In the genomic region with DNA sequence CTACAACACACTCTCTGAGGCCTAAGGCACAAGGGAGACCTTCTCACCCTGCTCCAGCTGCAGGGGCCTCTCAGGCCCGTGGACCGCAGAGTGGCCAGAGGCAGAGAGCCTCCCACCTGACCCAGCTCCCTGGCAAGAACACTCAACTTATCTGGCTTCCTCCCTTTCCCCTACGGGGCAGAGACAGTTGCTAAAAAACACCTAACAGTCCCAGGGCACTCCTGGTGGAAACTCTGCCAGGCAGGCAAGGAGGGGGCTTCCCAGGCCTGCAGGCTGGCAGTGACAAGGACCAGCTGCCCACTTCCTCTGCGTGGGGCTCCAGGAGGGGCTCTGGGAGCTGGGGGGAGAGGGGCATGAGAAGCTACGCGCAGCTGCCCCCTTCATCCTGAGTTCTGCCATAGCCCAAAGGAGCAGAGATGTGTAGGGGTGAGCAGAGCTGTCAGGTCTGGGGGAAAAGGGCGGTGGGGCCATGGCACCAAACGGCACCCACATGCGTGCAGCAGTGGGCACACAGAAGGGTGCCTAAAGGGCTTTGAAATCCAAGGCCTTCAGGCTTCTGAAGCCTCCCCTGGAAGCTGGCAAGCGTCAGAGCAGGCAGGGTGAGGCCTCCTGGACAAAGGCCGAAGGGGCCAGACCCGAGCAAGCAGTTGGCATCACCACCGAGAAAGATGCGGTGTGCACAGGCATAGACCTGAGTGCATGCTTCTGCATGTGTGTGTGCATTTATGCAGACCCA, we compare ENCODE assay signal across 19 cellular contexts. TPM values are rescaled to one million over a fixed set of nuclear protein-coding genes. Genes with fewer than 3 reads are reported as not detected.
DNase-seq lines count a peak whose midpoint lies in the region; ATAC-seq and TF ChIP-seq lines count a peak whose summit lies in the region.
"Had no signal": no experiment of that assay in that cellular context is flagged by ENCODE, and none has a peak within 500 bp of the region (broad histone marks: within the 10 kb centered on the region; RNA-seq: fewer than 3 reads in every experiment).

No MANE protein-coding gene starts in this region.

- H3K9me3 Mint-ChIP-seq in T-helper 2 cell treated with Interferon-gamma antibody and Interleukin-4, amounts not matched to agents 5 μg/mL and 100 μg/mL, for 36 hours = no peaks in the 10 kb centered on the region
- H3K9me3 Mint-ChIP-seq in CD4-positive, alpha-beta memory T cell = peaks cover 0 to 12% (median 0%) of the 10 kb centered on the region in 8 donors
- H3K9me3 Mint-ChIP-seq in activated naive CD8-positive, alpha-beta T cell (ENCODE audit: low read depth) = no peaks in the 10 kb centered on the region
- H3K9me3 Mint-ChIP-seq in memory B cell = no peaks in the 10 kb centered on the region

- peaks cover 79% of the 10 kb centered on the region for H3K36me3 ChIP-seq in CD4-positive, alpha-beta memory T cell (ENCODE audit: insufficient read depth, low read length)
- H3K36me3 ChIP-seq in upper lobe of left lung = no peaks in the 10 kb centered on the region
- H3K36me3 ChIP-seq: Peyer's patch, prostate gland, WERI-Rb-1 had no signal

- 50 to 67% methylated on average over 3 to 14 of the region's 14 CpGs for WGBS in upper lobe of left lung, 2 donors

- ATAC-seq in memory B cell (ENCODE audit: low read depth) = no peak
- no peak for ATAC-seq in upper lobe of left lung (ENCODE audit: low FRiP score in 2 of 2)

- DNase-seq in T-helper 2 cell treated with Interferon-gamma antibody and Interleukin-4, amounts not matched to agents 5 μg/mL and 100 μg/mL, for 36 hours (ENCODE audit: low spot score) = no peak
- DNase-seq in T-helper 2 cell (no peak), memory B cell (ENCODE audit: low spot score in 2 of 2) (no peak), NCI-H1092 (lab: John Stamatoyannopoulos, UW) (no peak), upper lobe of left lung (no peak), activated gamma-delta T cell treated with Interleukin-2 at 50 U/mL for 16 hours (no peak)
- no peak for DNase-seq in CD4-positive, alpha-beta memory T cell
- DNase-seq: 8988T; activated CD8-positive, alpha-beta memory T cell treated with anti-CD3 and anti-CD28 coated beads, Interleukin-2, amount 50 U/mL, for 4 hours; cerebellar nuclear complex; IMR-90; NCI-H1048; NCI-H748 treated with DMSO at 0.1 percent for 48 hours; WERI-Rb-1 had no signal

- POLR2A ChIA-PET in CD4-positive, alpha-beta memory T cell (lab: Charles Lee; ENCODE audit: partially characterized antibody) = interaction anchor here (1.1 to 22.3 kb wide), 5 partner anchors 9 to 35 kb away, joined by 3 to 329 read pairs (median 4); partner anchors contain the start of gene SPOCK2

- no peak overlapping the region for H3K4me3 ChIP-seq in CD4-positive, alpha-beta memory T cell (ENCODE audit: low read length in 2 of 2)
- no peak overlapping the region for H3K4me3 ChIP-seq in upper lobe of left lung
- H3K4me3 ChIP-seq: Peyer's patch, prostate gland, spleen had no signal

- TF ChIP-seq EP300 in upper lobe of left lung (IDR thresholded peaks at IDR 0.05) = no peak

- no peak overlapping the region for H3K4me3 Mint-ChIP-seq in T-helper 2 cell treated with Interferon-gamma antibody and Interleukin-4, amounts not matched to agents 5 μg/mL and 100 μg/mL, for 36 hours
- peak overlapping the region in 3 of 8 donors; percentile 0 to 49 (median 46) for H3K4me3 Mint-ChIP-seq in CD4-positive, alpha-beta memory T cell
- peak overlapping the region; percentile 50 for H3K4me3 Mint-ChIP-seq in activated naive CD8-positive, alpha-beta T cell
- no peak overlapping the region for H3K4me3 Mint-ChIP-seq in memory B cell
- H3K4me3 Mint-ChIP-seq: CD14-positive monocyte had no signal

- intact Hi-C loops in CD4-positive, alpha-beta memory T cell (cut with micrococcal nuclease) = no loop called here

- H3K9me3 ChIP-seq in CD4-positive, alpha-beta memory T cell (ENCODE audit: control insufficient read depth in 1 of 2, low read length in 2 of 2) = no peaks in the 10 kb centered on the region
- no peaks in the 10 kb centered on the region for H3K9me3 ChIP-seq in upper lobe of left lung
- H3K9me3 ChIP-seq: Peyer's patch, prostate gland, spleen had no signal

- no peak for TF ChIP-seq CTCF in upper lobe of left lung (IDR thresholded peaks at IDR 0.05)

- H3K27ac ChIP-seq in CD4-positive, alpha-beta memory T cell (ENCODE audit: low read depth, low read length) = peak overlapping the region; percentile 11
- no peak overlapping the region for H3K27ac ChIP-seq in upper lobe of left lung
- H3K27ac ChIP-seq: Peyer's patch, prostate gland, WERI-Rb-1 had no signal

- peaks cover 73% of the 10 kb centered on the region for H3K4me1 ChIP-seq in CD4-positive, alpha-beta memory T cell (ENCODE audit: insufficient read depth, low read length)
- H3K4me1 ChIP-seq in upper lobe of left lung = peaks cover 0 to 12% (median 0%) of the 10 kb centered on the region in 4 donors
- H3K4me1 ChIP-seq: prostate gland had no signal

- TF ChIP-seq POLR2A in upper lobe of left lung (IDR thresholded peaks at IDR 0.05) = no peak

- no peaks in the 10 kb centered on the region for H3K27me3 Mint-ChIP-seq in T-helper 2 cell treated with Interferon-gamma antibody and Interleukin-4, amounts not matched to agents 5 μg/mL and 100 μg/mL, for 36 hours (ENCODE audit: low read depth)
- H3K27me3 Mint-ChIP-seq in CD4-positive, alpha-beta memory T cell = no peaks in the 10 kb centered on the region
- H3K27me3 Mint-ChIP-seq in activated naive CD8-positive, alpha-beta T cell = no peaks in the 10 kb centered on the region
- H3K27me3 Mint-ChIP-seq in memory B cell = no peaks in the 10 kb centered on the region

- peaks cover 22% of the 10 kb centered on the region for H3K4me1 Mint-ChIP-seq in T-helper 2 cell treated with Interferon-gamma antibody and Interleukin-4, amounts not matched to agents 5 μg/mL and 100 μg/mL, for 36 hours (ENCODE audit: low read depth)
- H3K4me1 Mint-ChIP-seq in CD4-positive, alpha-beta memory T cell = peaks cover 35 to 77% (median 58%) of the 10 kb centered on the region in 4 donors
- peaks cover 88% of the 10 kb centered on the region for H3K4me1 Mint-ChIP-seq in activated naive CD8-positive, alpha-beta T cell (ENCODE audit: low read depth)
- H3K4me1 Mint-ChIP-seq in memory B cell = peaks cover 26% of the 10 kb centered on the region
- H3K4me1 Mint-ChIP-seq: CD14-positive monocyte had no signal

- H3K27me3 ChIP-seq in CD4-positive, alpha-beta memory T cell (ENCODE audit: insufficient read depth, low read length) = no peaks in the 10 kb centered on the region
- H3K27me3 ChIP-seq in upper lobe of left lung = no peaks in the 10 kb centered on the region
- H3K27me3 ChIP-seq: Peyer's patch, spleen had no signal

- peak overlapping the region; percentile 36 for H3K27ac Mint-ChIP-seq in T-helper 2 cell treated with Interferon-gamma antibody and Interleukin-4, amounts not matched to agents 5 μg/mL and 100 μg/mL, for 36 hours
- H3K27ac Mint-ChIP-seq in CD4-positive, alpha-beta memory T cell = peak overlapping the region in 6 of 7 donors; percentile 25 to 97 (median 75)
- H3K27ac Mint-ChIP-seq in activated naive CD8-positive, alpha-beta T cell = peak overlapping the region; percentile 92
- H3K27ac Mint-ChIP-seq in memory B cell = peak overlapping the region; percentile 51

- CTCF ChIA-PET in CD4-positive, alpha-beta memory T cell (lab: Charles Lee; ENCODE audit: partially characterized antibody) = interaction anchor here (1.5 to 6.0 kb wide), 2 partner anchors 10 to 25 kb away, joined by 5 to 30 read pairs; no protein-coding TSS in a partner anchor

- H3K36me3 Mint-ChIP-seq in T-helper 2 cell treated with Interferon-gamma antibody and Interleukin-4, amounts not matched to agents 5 μg/mL and 100 μg/mL, for 36 hours (ENCODE audit: low read depth) = peaks cover 53% of the 10 kb centered on the region
- peaks cover 41 to 88% of the 10 kb centered on the region in 2 donors for H3K36me3 Mint-ChIP-seq in CD4-positive, alpha-beta memory T cell
- peaks cover 5% of the 10 kb centered on the region for H3K36me3 Mint-ChIP-seq in activated naive CD8-positive, alpha-beta T cell
- peaks cover 21% of the 10 kb centered on the region for H3K36me3 Mint-ChIP-seq in memory B cell
- H3K36me3 Mint-ChIP-seq: CD14-positive monocyte had no signal

RNA-seq across cellular contexts. Expression of gene SPOCK2, which starts 14.5 kb away (rescaled TPM):
- total RNA-seq in CD4-positive, alpha-beta memory T cell = 100 to 1,000 TPM; 552 to 556 TPM
- polyA plus RNA-seq in CD4-positive, alpha-beta memory T cell = 100 to 1,000 TPM; 174 to 260 TPM
- total RNA-seq in upper lobe of left lung = 100 to 1,000 TPM in 5 of 6 donors, 10 to 100 TPM in 1; 62.9 to 532 (median 159) TPM
- total RNA-seq: IMR-90 had no signal

Comparison
In these comparisons a context has a peak if more than half of its experiments do, and no peak if none do; other contexts are left out.
1. H3K27ac Mint-ChIP-seq: peak in every context shown above with its lines; median percentile 92 in activated naive CD8-positive, alpha-beta T cell; 75 in CD4-positive, alpha-beta memory T cell; 51 in memory B cell; 36 in T-helper 2 cell treated with Interferon-gamma antibody and Interleukin-4, amounts not matched to agents 5 μg/mL and 100 μg/mL, for 36 hours.